Comparison of ENCODE assay signal across 8 cellular contexts in genomic region chr11:103091810-103092524, GRCh38. TPM values are rescaled to one million over a fixed set of nuclear protein-coding genes. Genes with fewer than 3 reads are reported as not detected.
DNase-seq lines count a peak whose midpoint lies in the region; ATAC-seq and TF ChIP-seq lines count a peak whose summit lies in the region.

Gene DCUN1D5 (minus strand): TSS chr11:103092160. CDS start chr11:103091872, 288 bp downstream.

- H3K27ac Mint-ChIP-seq in activated naive CD4-positive, alpha-beta T cell treated with anti-CD3 and anti-CD28 coated beads, Interleukin-2, amount 50 U/mL, for 24 hours, result peak within 1 kb of the TSS; percentile 84

- peaks cover 15% of the 10 kb centered on the region for H3K27me3 Mint-ChIP-seq in activated naive CD4-positive, alpha-beta T cell treated with anti-CD3 and anti-CD28 coated beads, Interleukin-2, amount 50 U/mL, for 24 hours

- TF ChIP-seq EP300 in suprapubic skin (IDR thresholded peaks at IDR 0.05), result no peak

- peak within 1 kb of the TSS; percentile 72 for H3K27ac ChIP-seq in suprapubic skin

- H3K4me3 ChIP-seq in GM06990 (replicated peaks; ENCODE audit: low read depth, low read length), result peak within 1 kb of the TSS; percentile 99
- peak within 1 kb of the TSS; percentile 81 for H3K4me3 ChIP-seq in suprapubic skin

- no peaks in the 10 kb centered on the region for H3K9me3 ChIP-seq in suprapubic skin

- H3K9me3 Mint-ChIP-seq in activated naive CD4-positive, alpha-beta T cell treated with anti-CD3 and anti-CD28 coated beads, Interleukin-2, amount 50 U/mL, for 24 hours, result no peaks in the 10 kb centered on the region

- peak within 1 kb of the TSS; percentile 85 for H3K4me3 Mint-ChIP-seq in activated naive CD4-positive, alpha-beta T cell treated with anti-CD3 and anti-CD28 coated beads, Interleukin-2, amount 50 U/mL, for 24 hours

- peak in 1 of 2 donors; percentile 65 for TF ChIP-seq POLR2A in suprapubic skin (IDR thresholded peaks at IDR 0.05)

- TF ChIP-seq CTCF in GM06990 (IDR thresholded peaks at IDR 0.05; ENCODE audit: insufficient read depth, low read length, poor library complexity, severe bottlenecking), result no peak
- TF ChIP-seq CTCF in suprapubic skin (IDR thresholded peaks at IDR 0.05), result no peak

- peaks cover 27% of the 10 kb centered on the region for H3K4me1 Mint-ChIP-seq in activated naive CD4-positive, alpha-beta T cell treated with anti-CD3 and anti-CD28 coated beads, Interleukin-2, amount 50 U/mL, for 24 hours

- DNase-seq in GM06990 (ENCODE audit: extremely low read depth, insufficient read length) (peak; percentile 97), NCI-H1092 (lab: John Stamatoyannopoulos, UW) (peak; percentile 96), globus pallidus (ENCODE audit: low spot score) (peak; percentile 94), nucleus accumbens (lab: John Stamatoyannopoulos, UW) (peak; percentile 75 to 97 (median 93)), suprapubic skin (ENCODE audit: low spot score in 2 of 2) (peak; percentile 98)

- peaks cover 31% of the 10 kb centered on the region for H3K4me1 ChIP-seq in suprapubic skin

- H3K36me3 ChIP-seq in GM06990 (ENCODE audit: control insufficient read depth, insufficient read depth, low read length), result no peaks in the 10 kb centered on the region
- H3K36me3 ChIP-seq in suprapubic skin, result peaks cover 4% of the 10 kb centered on the region

- H3K36me3 Mint-ChIP-seq in activated naive CD4-positive, alpha-beta T cell treated with anti-CD3 and anti-CD28 coated beads, Interleukin-2, amount 50 U/mL, for 24 hours, result peaks cover 10% of the 10 kb centered on the region

- under 1% methylated on average over 26 of the region's 54 CpGs for WGBS in suprapubic skin

- H3K27me3 ChIP-seq in GM06990 (replicated peaks; ENCODE audit: control insufficient read depth, insufficient read depth, low read length) (no peaks in the 10 kb centered on the region), suprapubic skin (peaks cover 24% of the 10 kb centered on the region)

- ATAC-seq in HG02588 (IDR thresholded peaks at IDR 0.05; ENCODE audit: unreplicated experiment) (peak; percentile 100), SK-N-SH treated with all-trans-retinoic acid at 6 μM for 48 hours (peak; percentile 97)

TF ChIP-seq in SK-N-SH treated with all-trans-retinoic acid at 6 μM for 48 hours, 23 proteins besides CTCF, POLR2A, EP300 and RAD21:
- TF ChIP-seq SNAI2 (CRISPR knock-in tag; IDR thresholded peaks at IDR 0.05) (no peak), ISL1 (CRISPR knock-in tag; IDR thresholded peaks at IDR 0.05) (no peak)

RNA-seq across cellular contexts. Expression of gene DCUN1D5, which starts in this region (rescaled TPM):
- 10 to 100 TPM; 31.2 to 72.2 (median 49.0) TPM for total RNA-seq in suprapubic skin

Comparison
In these comparisons a context has a peak if more than half of its experiments do, and no peak if none do; other contexts are left out.
1. Peak in every context shown above with its lines: DNase-seq, ATAC-seq, H3K4me3 ChIP-seq and H3K27ac ChIP-seq.